23 cellular contexts compared by ENCODE assay signal in the genomic region with DNA sequence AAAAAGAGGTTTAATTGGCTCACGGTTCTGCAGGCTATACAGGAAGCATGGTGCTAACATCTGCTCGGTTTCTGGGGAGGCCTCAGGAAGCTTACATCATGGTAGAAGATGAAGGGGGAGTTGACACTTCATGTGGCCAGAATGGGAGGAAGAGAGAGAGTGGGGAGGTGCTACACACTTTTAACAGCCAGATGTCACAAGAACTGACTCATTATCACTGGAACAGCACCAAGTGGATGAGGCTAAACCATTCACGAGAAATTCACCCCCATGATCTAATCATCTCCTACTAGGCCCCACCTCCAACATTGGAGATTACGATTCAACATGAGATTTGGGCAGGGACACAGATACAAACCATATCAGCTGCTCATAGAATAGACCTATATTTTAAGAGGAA.
DNase-seq lines count a peak whose midpoint lies in the region; ATAC-seq and TF ChIP-seq lines count a peak whose summit lies in the region.
"Had no signal": no experiment of that assay in that cellular context is flagged by ENCODE, and none has a peak within 500 bp of the region (broad histone marks: within the 10 kb centered on the region; RNA-seq: fewer than 3 reads in every experiment).

No MANE protein-coding gene starts in this region.

- H3K9me2 ChIP-seq in Karpas-422 (replicated peaks; ENCODE audit: insufficient read depth, low read length): no peaks in the 10 kb centered on the region

- no peaks in the 10 kb centered on the region for H3K27me3 Mint-ChIP-seq in activated CD4-positive, alpha-beta memory T cell treated with anti-CD3 and anti-CD28 coated beads for 36 hours

- POLR2A ChIA-PET in activated CD4-positive, alpha-beta memory T cell treated with anti-CD3 and anti-CD28 coated beads for 36 hours (lab: Charles Lee): no interaction called here

- H3K27ac Mint-ChIP-seq in activated CD4-positive, alpha-beta memory T cell treated with anti-CD3 and anti-CD28 coated beads for 36 hours: peak overlapping the region; percentile 70
- H3K27ac Mint-ChIP-seq: activated naive CD8-positive, alpha-beta T cell treated with anti-CD3 and anti-CD28 coated beads for 36 hours; activated T-cell treated with anti-CD3 and anti-CD28 coated beads, Interleukin-2, amount 50 U/mL, for 24 hours; natural killer cell treated with Interleukin-12 subunit alpha and Interleukin-12 subunit beta and Interleukin-15 and Interleukin-18, amount 100 ng/mL, for 72 hours had no signal

- CTCF ChIA-PET in activated CD4-positive, alpha-beta memory T cell treated with anti-CD3 and anti-CD28 coated beads for 36 hours (lab: Charles Lee): no interaction called here

- no peak overlapping the region for H3K4me3 ChIP-seq in fibroblast of lung (replicated peaks in 1 of 4; ENCODE audit: control extremely low read depth in 1 of 4, insufficient read depth in 1 of 4, low read depth in 3 of 4, low read length in 4 of 4)
- H3K4me3 ChIP-seq in Karpas-422 (ENCODE audit: low read length): no peak overlapping the region
- H3K4me3 ChIP-seq: body of pancreas, gastrocnemius medialis, pancreas, tibial artery had no signal

- H3K4me2 ChIP-seq in fibroblast of lung (ENCODE audit: extremely low read depth, insufficient read depth, low read length) (no peak overlapping the region), Karpas-422 (ENCODE audit: low read depth, low read length, poor library complexity, severe bottlenecking) (no peak overlapping the region)

- DNase-seq in Daoy (ENCODE audit: low read depth) (peak; percentile 1), HT1080 (ENCODE audit: low read depth) (peak; percentile 54), fibroblast of lung (ENCODE audit: low read depth in 2 of 2) (peak; percentile 18 to 29), Karpas-422 (no peak), HuH-7.5 (ENCODE audit: low spot score) (no peak)
- DNase-seq in activated CD4-positive, alpha-beta memory T cell treated with anti-CD3 and anti-CD28 coated beads for 36 hours: no peak
- DNase-seq: activated naive CD8-positive, alpha-beta T cell treated with anti-CD3 and anti-CD28 coated beads for 36 hours; activated T-cell treated with anti-CD3 and anti-CD28 coated beads, Interleukin-2, amount 50 U/mL, for 24 hours; body of pancreas; cortex of kidney; H7; MM.1S; NCI-H2081; NCI-H510A treated with DMSO at 0.1 percent for 48 hours; pancreas; stimulated activated naive CD4-positive, alpha-beta T cell treated with Interleukin-2 at 50 U/mL for 16 hours; SW 1271; tibial artery had no signal

- no peak overlapping the region for H3K4me3 Mint-ChIP-seq in activated CD4-positive, alpha-beta memory T cell treated with anti-CD3 and anti-CD28 coated beads for 36 hours
- H3K4me3 Mint-ChIP-seq: activated naive CD8-positive, alpha-beta T cell treated with anti-CD3 and anti-CD28 coated beads for 36 hours; activated T-cell treated with anti-CD3 and anti-CD28 coated beads, Interleukin-2, amount 50 U/mL, for 24 hours; natural killer cell treated with Interleukin-12 subunit alpha and Interleukin-12 subunit beta and Interleukin-15 and Interleukin-18, amount 100 ng/mL, for 72 hours had no signal

- H3K9me3 Mint-ChIP-seq in activated CD4-positive, alpha-beta memory T cell treated with anti-CD3 and anti-CD28 coated beads for 36 hours: peaks cover 7% of the 10 kb centered on the region
- H3K9me3 Mint-ChIP-seq: natural killer cell treated with Interleukin-12 subunit alpha and Interleukin-12 subunit beta and Interleukin-15 and Interleukin-18, amount 100 ng/mL, for 72 hours had no signal

- H3K4me1 ChIP-seq in fibroblast of lung (ENCODE audit: control insufficient read depth, extremely low read depth, insufficient read depth, low read length) (no peaks in the 10 kb centered on the region), Karpas-422 (ENCODE audit: low read length) (no peaks in the 10 kb centered on the region)
- H3K4me1 ChIP-seq: body of pancreas, pancreas had no signal

- ATAC-seq in GM18517 (IDR thresholded peaks at IDR 0.05; ENCODE audit: unreplicated experiment) (no peak), GM19023 (IDR thresholded peaks at IDR 0.05; ENCODE audit: unreplicated experiment) (no peak)
- ATAC-seq: body of pancreas, pancreas, sciatic nerve had no signal

- no peak for TF ChIP-seq CTCF in fibroblast of lung (conservative IDR thresholded peaks at IDR 0.05 in 1 of 2, IDR thresholded peaks at IDR 0.05 in 1 of 2; ENCODE audit: low read depth in 1 of 2, low read length in 2 of 2)

- H3K27ac ChIP-seq in fibroblast of lung (ENCODE audit: insufficient read depth, low read length) (no peak overlapping the region), Karpas-422 (ENCODE audit: low read length) (no peak overlapping the region)
- H3K27ac ChIP-seq: body of pancreas, gastrocnemius medialis, pancreas, tibial artery had no signal

- H3K36me3 ChIP-seq in fibroblast of lung (ENCODE audit: control insufficient read depth, insufficient read depth, low read length) (no peaks in the 10 kb centered on the region), Karpas-422 (ENCODE audit: insufficient read depth, low read length) (no peaks in the 10 kb centered on the region)
- H3K36me3 ChIP-seq: gastrocnemius medialis, pancreas, tibial artery had no signal

- H3K9ac ChIP-seq in fibroblast of lung (ENCODE audit: insufficient read depth, low read length) (no peak overlapping the region), Karpas-422 (ENCODE audit: low read length) (no peak overlapping the region)

- no peaks in the 10 kb centered on the region for H3K79me2 ChIP-seq in fibroblast of lung (ENCODE audit: control insufficient read depth, insufficient read depth, low read length)
- H3K79me2 ChIP-seq in Karpas-422 (ENCODE audit: low read length): no peaks in the 10 kb centered on the region

- intact Hi-C loops in activated CD4-positive, alpha-beta memory T cell treated with anti-CD3 and anti-CD28 coated beads for 36 hours (cut with micrococcal nuclease): no loop called here

- no peaks in the 10 kb centered on the region for H3K36me3 Mint-ChIP-seq in activated CD4-positive, alpha-beta memory T cell treated with anti-CD3 and anti-CD28 coated beads for 36 hours

- no peaks in the 10 kb centered on the region for H3K27me3 ChIP-seq in fibroblast of lung (ENCODE audit: control insufficient read depth, insufficient read depth, low read length)
- H3K27me3 ChIP-seq in Karpas-422 (ENCODE audit: low read length): no peaks in the 10 kb centered on the region
- H3K27me3 ChIP-seq: body of pancreas, gastrocnemius medialis, tibial artery had no signal

- no peak overlapping the region for H2AFZ ChIP-seq in fibroblast of lung (ENCODE audit: low read length)
- no peak overlapping the region for H2AFZ ChIP-seq in Karpas-422 (ENCODE audit: low read length)

- H4K20me1 ChIP-seq in fibroblast of lung (ENCODE audit: control insufficient read depth, extremely low read depth, insufficient read depth, low read length) (no peaks in the 10 kb centered on the region), Karpas-422 (ENCODE audit: insufficient read depth, low read depth, low read length) (no peaks in the 10 kb centered on the region)

- H3K9me3 ChIP-seq in fibroblast of lung (ENCODE audit: control insufficient read depth, insufficient read depth, low read depth, low read length) (no peaks in the 10 kb centered on the region), Karpas-422 (ENCODE audit: low read length) (no peaks in the 10 kb centered on the region)
- H3K9me3 ChIP-seq: body of pancreas, gastrocnemius medialis, pancreas, tibial artery had no signal

- H3K4me1 Mint-ChIP-seq in activated CD4-positive, alpha-beta memory T cell treated with anti-CD3 and anti-CD28 coated beads for 36 hours (ENCODE audit: low read depth): peaks cover 28% of the 10 kb centered on the region

Comparison
In these comparisons a context has a peak if more than half of its experiments do, and no peak if none do; other contexts are left out.
1. DNase-seq: peak in Daoy (single experiment), HT1080 (single experiment) and fibroblast of lung (2 of 2); none in activated CD4-positive, alpha-beta memory T cell treated with anti-CD3 and anti-CD28 coated beads for 36 hours (single experiment), Karpas-422 (single experiment) and HuH-7.5 (single experiment).